Comparison of ENCODE assay signal across 15 cellular contexts in genomic region chr12:111173391-111174282, GRCh38.
DNase-seq lines count a peak whose midpoint lies in the region; ATAC-seq and TF ChIP-seq lines count a peak whose summit lies in the region.
"Had no signal": no experiment of that assay in that cellular context is flagged by ENCODE, and none has a peak within 500 bp of the region (broad histone marks: within the 10 kb centered on the region; RNA-seq: fewer than 3 reads in every experiment).

No MANE protein-coding gene starts in this region.

- H3K27ac Mint-ChIP-seq in dendritic cell treated with granulocyte-macrophage colony-stimulating factor and Interleukin-4, amounts not matched to agents 40 ng/mL and 50 ng/mL, for 4 days, result peak overlapping the region; percentile 63

- no peak overlapping the region for H3K4me3 Mint-ChIP-seq in dendritic cell treated with granulocyte-macrophage colony-stimulating factor and Interleukin-4, amounts not matched to agents 40 ng/mL and 50 ng/mL, for 4 days

- no peak for TF ChIP-seq EP300 in SK-N-SH (IDR thresholded peaks at IDR 0.05; ENCODE audit: borderline replicate concordance in 1 of 2, low read depth in 1 of 2, low read length in 1 of 2)

- H3K9me3 Mint-ChIP-seq in dendritic cell treated with granulocyte-macrophage colony-stimulating factor and Interleukin-4, amounts not matched to agents 40 ng/mL and 50 ng/mL, for 4 days, result no peaks in the 10 kb centered on the region

- no peak overlapping the region for H3K4me2 ChIP-seq in SK-N-SH

- no peaks in the 10 kb centered on the region for H4K20me1 ChIP-seq in SK-N-SH (ENCODE audit: insufficient read depth)

- no peak overlapping the region for H3K9ac ChIP-seq in SK-N-SH

- no peaks in the 10 kb centered on the region for H3K36me3 ChIP-seq in SK-N-SH (replicated peaks in 1 of 2; ENCODE audit: control insufficient read depth in 1 of 2, insufficient read depth in 2 of 2, low read length in 1 of 2)
- H3K36me3 ChIP-seq in upper lobe of right lung, result no peaks in the 10 kb centered on the region
- no peaks in the 10 kb centered on the region for H3K36me3 ChIP-seq in tibial artery

- H3K27ac ChIP-seq in SK-N-SH (ENCODE audit: low read depth in 2 of 2, low read length in 1 of 2) (peak overlapping the region in 1 of 2 experiments; percentile 82; a peak in 2 of 4 replicates), upper lobe of right lung (no peak overlapping the region), tibial artery (no peak overlapping the region)

- POLR2A ChIA-PET in SK-N-SH (lab: Yijun Ruan, JAX), result interaction anchor here (0.6 kb wide), 1 partner anchor 36 kb away, joined by 3 read pairs; no protein-coding TSS in a partner anchor

- no peaks in the 10 kb centered on the region for H3F3A ChIP-seq in SK-N-SH (replicated peaks; ENCODE audit: insufficient read depth)

- H3K79me2 ChIP-seq in SK-N-SH (ENCODE audit: insufficient read depth), result no peaks in the 10 kb centered on the region

- H3K36me3 Mint-ChIP-seq in dendritic cell treated with granulocyte-macrophage colony-stimulating factor and Interleukin-4, amounts not matched to agents 40 ng/mL and 50 ng/mL, for 4 days (ENCODE audit: low read depth), result no peaks in the 10 kb centered on the region

- intact Hi-C loops in dendritic cell treated with granulocyte-macrophage colony-stimulating factor and Interleukin-4, amounts not matched to agents 40 ng/mL and 50 ng/mL, for 4 days (cut with micrococcal nuclease), result loop anchor here (1.0 to 10.0 kb wide), 4 partner anchors 46 to 236 kb away; no protein-coding TSS in a partner anchor
- intact Hi-C loops in upper lobe of right lung (cut with DNase I) (no loop called here), tibial artery (cut with DNase I; ENCODE audit: low total_unique reads) (no loop called here)

- no peaks in the 10 kb centered on the region for H3K9me2 ChIP-seq in SK-N-SH

- 68% methylated on average over 8 of the region's 9 CpGs for WGBS in SK-N-SH (ENCODE audit: low lambda C conversion rate)

- peaks cover 71% of the 10 kb centered on the region for H3K4me1 Mint-ChIP-seq in dendritic cell treated with granulocyte-macrophage colony-stimulating factor and Interleukin-4, amounts not matched to agents 40 ng/mL and 50 ng/mL, for 4 days (ENCODE audit: low read depth)

- no peaks in the 10 kb centered on the region for H3K9me3 ChIP-seq in SK-N-SH
- H3K9me3 ChIP-seq in upper lobe of right lung, result no peaks in the 10 kb centered on the region
- H3K9me3 ChIP-seq in tibial artery, result no peaks in the 10 kb centered on the region

- no peak for DNase-seq in SK-N-SH
- DNase-seq in NCI-H69 (lab: John Stamatoyannopoulos, UW), result peak; percentile 10
- no peak for DNase-seq in upper lobe of right lung
- DNase-seq in OCI-M1 (lab: John Stamatoyannopoulos, UW), result no peak
- DNase-seq in tibial artery, result no peak
- no peak for DNase-seq in T-helper 2 cell
- DNase-seq: C1 segment of cervical spinal cord, COR-L47, Karpas-422, NCI-H1436, NCI-H2029 treated with DMSO at 0.1 percent for 48 hours, NCI-H510A, SIG-M5 had no signal

- TF ChIP-seq CTCF in SK-N-SH (IDR thresholded peaks at IDR 0.05), result no peak
- no peak for TF ChIP-seq CTCF in upper lobe of right lung (IDR thresholded peaks at IDR 0.05)
- no peak for TF ChIP-seq CTCF in tibial artery (IDR thresholded peaks at IDR 0.05)

- no peak overlapping the region for H2AFZ ChIP-seq in SK-N-SH (ENCODE audit: low read depth)

- ATAC-seq in SK-N-SH treated with all-trans-retinoic acid at 6 μM for 48 hours (no peak), upper lobe of right lung (peak; percentile 23)

- no peaks in the 10 kb centered on the region for H3K27me3 ChIP-seq in SK-N-SH (ENCODE audit: insufficient read depth)
- H3K27me3 ChIP-seq in upper lobe of right lung, result peaks cover 14% of the 10 kb centered on the region
- peaks cover 0 to 67% of the 10 kb centered on the region in 2 donors for H3K27me3 ChIP-seq in tibial artery

- H3K4me3 ChIP-seq in SK-N-SH (ENCODE audit: low read depth in 2 of 2, low read length in 1 of 2), result no peak overlapping the region
- H3K4me3 ChIP-seq in upper lobe of right lung, result no peak overlapping the region
- H3K4me3 ChIP-seq in tibial artery, result no peak overlapping the region

- TF ChIP-seq RAD21 in SK-N-SH (IDR thresholded peaks at IDR 0.05; ENCODE audit: low read length), result no peak

- CTCF ChIA-PET in SK-N-SH (lab: Yijun Ruan, JAX), result interaction anchor here (0.6 to 2.5 kb wide), 19 partner anchors 7 to 236 kb away, joined by 3 to 11 read pairs (median 3); no protein-coding TSS in a partner anchor

- no peaks in the 10 kb centered on the region for H3K27me3 Mint-ChIP-seq in dendritic cell treated with granulocyte-macrophage colony-stimulating factor and Interleukin-4, amounts not matched to agents 40 ng/mL and 50 ng/mL, for 4 days

- H3K4me1 ChIP-seq in SK-N-SH (ENCODE audit: control insufficient read depth in 1 of 2, insufficient read depth in 2 of 2, low read depth in 1 of 2, low read length in 1 of 2) (peaks cover 0 to 54% of the 10 kb centered on the region in 2 experiments; a peak in 2 of 4 replicates), upper lobe of right lung (no peaks in the 10 kb centered on the region), tibial artery (peaks cover 0 to 5% (median 0%) of the 10 kb centered on the region in 4 donors)

TF ChIP-seq in SK-N-SH, 30 proteins besides CTCF, POLR2A, EP300 and RAD21:
- TF ChIP-seq RFX5 (IDR thresholded peaks at IDR 0.05; ENCODE audit: low read length) (peak; percentile 54; the same call in 1 of the 2 replicates), TAF1 (IDR thresholded peaks at IDR 0.05; ENCODE audit: borderline replicate concordance, low read depth, low read length) (no peak), POLR2AphosphoS5 (IDR thresholded peaks at IDR 0.05; ENCODE audit: low read depth, low read length) (no peak), SMC3 (IDR thresholded peaks at IDR 0.05; ENCODE audit: low read depth, low read length) (no peak), TEAD4 (IDR thresholded peaks at IDR 0.05; ENCODE audit: borderline replicate concordance, insufficient read depth) (no peak)
TF ChIP-seq in SK-N-SH: peak in this region for 1.

TF ChIP-seq in SK-N-SH treated with all-trans-retinoic acid at 6 μM for 48 hours, 23 proteins besides CTCF, POLR2A, EP300 and RAD21:
- TF ChIP-seq TCF4 (CRISPR knock-in tag; IDR thresholded peaks at IDR 0.05; ENCODE audit: borderline replicate concordance), result no peak
